In genomic region chr11:64925536-64926449, GRCh38 we compare ENCODE assay signal across 1 cellular context.
TF ChIP-seq lines count a peak whose summit lies in the region.

No MANE protein-coding gene starts in this region.

TF ChIP-seq in GM12878, 131 proteins besides CTCF, POLR2A, EP300 and RAD21:
- no peak for TF ChIP-seq ZNF217 (IDR thresholded peaks at IDR 0.05)
- TF ChIP-seq IRF5 (IDR thresholded peaks at IDR 0.05; ENCODE audit: borderline replicate concordance) = no peak
TF ChIP-seq in GM12878: peak in this region for 0.
